ENCODE assay signal across 27 cellular contexts in genomic region chr1:171884475-171884874, GRCh38. TPM values are rescaled to one million over a fixed set of nuclear protein-coding genes. Genes with fewer than 3 reads are reported as not detected.
DNase-seq lines count a peak whose midpoint lies in the region; ATAC-seq and TF ChIP-seq lines count a peak whose summit lies in the region.
"Had no signal": no experiment of that assay in that cellular context is flagged by ENCODE, and none has a peak within 500 bp of the region (broad histone marks: within the 10 kb centered on the region; RNA-seq: fewer than 3 reads in every experiment).

No MANE protein-coding gene starts in this region.

- H3K27me3 Mint-ChIP-seq in activated T-cell treated with anti-CD3 and anti-CD28 coated beads, Interleukin-2, amount 50 U/mL, for 72 hours (ENCODE audit: low read depth) = no peaks in the 10 kb centered on the region
- H3K27me3 Mint-ChIP-seq in activated T-helper 17 cell treated with anti-CD3 and anti-CD28 coated beads, Interleukin-2, amount 50 U/mL, for 72 hours = no peaks in the 10 kb centered on the region
- H3K27me3 Mint-ChIP-seq: activated CD4-positive, alpha-beta memory T cell treated with anti-CD3 and anti-CD28 coated beads for 36 hours; memory B cell; progenitor cell of endocrine pancreas had no signal

- H3K27ac Mint-ChIP-seq in activated T-cell treated with anti-CD3 and anti-CD28 coated beads, Interleukin-2, amount 50 U/mL, for 72 hours = no peak overlapping the region
- H3K27ac Mint-ChIP-seq in activated T-helper 17 cell treated with anti-CD3 and anti-CD28 coated beads, Interleukin-2, amount 50 U/mL, for 72 hours = peak overlapping the region; percentile 16
- H3K27ac Mint-ChIP-seq: activated CD4-positive, alpha-beta memory T cell treated with anti-CD3 and anti-CD28 coated beads for 36 hours; CD14-positive monocyte; memory B cell; progenitor cell of endocrine pancreas; stimulated activated naive B cell treated with anti-CD40 and anti-IgM and Interleukin-4, amounts not matched to agents 10 μg/mL and 1 μg/mL and 100 μg/mL, for 72 hours had no signal

- no peak overlapping the region for H3K4me3 ChIP-seq in uterus
- H3K4me3 ChIP-seq: K562 had no signal

- peak; percentile 5 to 11 for DNase-seq in activated T-cell treated with anti-CD3 and anti-CD28 coated beads, Interleukin-2, amount 50 U/mL, for 72 hours
- DNase-seq in activated T-cell treated with anti-CD3 and anti-CD28 coated beads, Interleukin-2, amount 50 U/mL, for 48 hours = no peak
- DNase-seq in HPDE6-E6E7 (ENCODE audit: extremely low spot score) (peak; percentile 5), myocyte (ENCODE audit: low read depth) (peak; percentile 25), NCI-H146 treated with DMSO at 0.1 percent for 48 hours (lab: John Stamatoyannopoulos, UW; ENCODE audit: unreplicated experiment) (no peak), uterus (no peak), retina (no peak)
- DNase-seq: 8988T; activated CD4-positive, CD25-positive, alpha-beta regulatory T cell treated with anti-CD3 and anti-CD28 coated beads, Interleukin-2, amount 50 U/mL, for 72 hours; activated effector memory CD4-positive, alpha-beta T cell treated with anti-CD3 and anti-CD28 coated beads, Interleukin-2, amount 50 U/mL, for 16 hours; brain microvascular endothelial cell; effector CD4-positive, alpha-beta T cell; erythroblast; hippocampal formation; NCI-H1436; NCI-H446 treated with DMSO at 0.1 percent for 48 hours; stimulated activated CD4-positive, alpha-beta T cell treated with anti-CD3 and anti-CD28 coated beads, Interleukin-12 subunit alpha, Interleukin-12 subunit beta, amount 100 ng/mL, for 4 hours; stimulated activated CD4-positive, alpha-beta T cell treated with anti-CD3 and anti-CD28 coated beads, Interleukin-4, amount 100 ng/mL, for 4 hours; stimulated activated naive B cell treated with anti-CD40 and anti-IgM and Interleukin-4, amounts not matched to agents 10 μg/mL and 1 μg/mL and 100 μg/mL, for 72 hours had no signal

- H3K36me3 Mint-ChIP-seq in activated T-cell treated with anti-CD3 and anti-CD28 coated beads, Interleukin-2, amount 50 U/mL, for 72 hours (ENCODE audit: insufficient read depth in 2 of 2) = no peaks in the 10 kb centered on the region
- H3K36me3 Mint-ChIP-seq in activated T-helper 17 cell treated with anti-CD3 and anti-CD28 coated beads, Interleukin-2, amount 50 U/mL, for 72 hours (ENCODE audit: low read depth) = no peaks in the 10 kb centered on the region
- H3K36me3 Mint-ChIP-seq: activated CD4-positive, alpha-beta memory T cell treated with anti-CD3 and anti-CD28 coated beads for 36 hours; CD14-positive monocyte; memory B cell; stimulated activated naive B cell treated with anti-CD40 and anti-IgM and Interleukin-4, amounts not matched to agents 10 μg/mL and 1 μg/mL and 100 μg/mL, for 72 hours had no signal

- H3K4me3 Mint-ChIP-seq in activated T-cell treated with anti-CD3 and anti-CD28 coated beads, Interleukin-2, amount 50 U/mL, for 72 hours = peak overlapping the region in 1 of 2 donors; percentile 8
- H3K4me3 Mint-ChIP-seq in activated T-helper 17 cell treated with anti-CD3 and anti-CD28 coated beads, Interleukin-2, amount 50 U/mL, for 72 hours = no peak overlapping the region
- H3K4me3 Mint-ChIP-seq: activated CD4-positive, alpha-beta memory T cell treated with anti-CD3 and anti-CD28 coated beads for 36 hours; CD14-positive monocyte; memory B cell; stimulated activated naive B cell treated with anti-CD40 and anti-IgM and Interleukin-4, amounts not matched to agents 10 μg/mL and 1 μg/mL and 100 μg/mL, for 72 hours had no signal

- ATAC-seq in activated T-cell treated with anti-CD3 and anti-CD28 coated beads, Interleukin-2, amount 50 U/mL, for 72 hours (replicated peaks in 1 of 2) = peak; percentile 47 to 49
- peak; percentile 65 for ATAC-seq in activated T-helper 17 cell treated with anti-CD3 and anti-CD28 coated beads, Interleukin-2, amount 50 U/mL, for 72 hours (replicated peaks)
- ATAC-seq: K562; sciatic nerve; SK-N-SH treated with all-trans-retinoic acid at 6 μM for 48 hours; stimulated activated naive B cell treated with anti-CD40 and anti-IgM and Interleukin-4, amounts not matched to agents 10 μg/mL and 1 μg/mL and 100 μg/mL, for 72 hours had no signal

- TF ChIP-seq CTCF in uterus (IDR thresholded peaks at IDR 0.05) = no peak

- intact Hi-C loops in uterus (cut with DNase I; ENCODE audit: low total_unique reads) = no loop called here

- H3K27ac ChIP-seq in uterus = no peak overlapping the region
- H3K27ac ChIP-seq: brain microvascular endothelial cell had no signal

- H3K4me1 ChIP-seq in uterus = no peaks in the 10 kb centered on the region

- no peaks in the 10 kb centered on the region for H3K27me3 ChIP-seq in uterus
- H3K27me3 ChIP-seq: brain microvascular endothelial cell had no signal

- H3K9me3 ChIP-seq in uterus = no peaks in the 10 kb centered on the region

- H3K4me1 Mint-ChIP-seq in activated T-cell treated with anti-CD3 and anti-CD28 coated beads, Interleukin-2, amount 50 U/mL, for 72 hours (ENCODE audit: low read depth) = peaks cover 17% of the 10 kb centered on the region
- no peaks in the 10 kb centered on the region for H3K4me1 Mint-ChIP-seq in activated T-helper 17 cell treated with anti-CD3 and anti-CD28 coated beads, Interleukin-2, amount 50 U/mL, for 72 hours
- H3K4me1 Mint-ChIP-seq: CD14-positive monocyte; stimulated activated naive B cell treated with anti-CD40 and anti-IgM and Interleukin-4, amounts not matched to agents 10 μg/mL and 1 μg/mL and 100 μg/mL, for 72 hours had no signal

- no peak for TF ChIP-seq POLR2A in uterus (IDR thresholded peaks at IDR 0.05)

- no peaks in the 10 kb centered on the region for H3K9me3 Mint-ChIP-seq in activated T-cell treated with anti-CD3 and anti-CD28 coated beads, Interleukin-2, amount 50 U/mL, for 72 hours
- no peaks in the 10 kb centered on the region for H3K9me3 Mint-ChIP-seq in activated T-helper 17 cell treated with anti-CD3 and anti-CD28 coated beads, Interleukin-2, amount 50 U/mL, for 72 hours
- H3K9me3 Mint-ChIP-seq: activated CD4-positive, alpha-beta memory T cell treated with anti-CD3 and anti-CD28 coated beads for 36 hours; memory B cell; stimulated activated naive B cell treated with anti-CD40 and anti-IgM and Interleukin-4, amounts not matched to agents 10 μg/mL and 1 μg/mL and 100 μg/mL, for 72 hours had no signal

- H3K36me3 ChIP-seq in uterus = no peaks in the 10 kb centered on the region
- H3K36me3 ChIP-seq: brain microvascular endothelial cell had no signal

RNA-seq across cellular contexts. Expression of gene DNM3, which starts 43.2 kb away (rescaled TPM):
- total RNA-seq in activated T-cell treated with anti-CD3 and anti-CD28 coated beads, Interleukin-2, amount 50 U/mL, for 72 hours = 1 to 10 TPM; 1.5 to 3.4 TPM
- total RNA-seq in activated T-helper 17 cell treated with anti-CD3 and anti-CD28 coated beads, Interleukin-2, amount 50 U/mL, for 72 hours = 1 to 10 TPM; 3.0 to 5.8 TPM
- total RNA-seq in myocyte = 0.62 and 1.1 TPM in 2 replicates
- polyA plus RNA-seq in myocyte (2012) = 1.00 TPM
- total RNA-seq in uterus = 10 to 100 TPM in 3 of 4 donors, 1 to 10 TPM in 1; 4.7 to 49.2 (median 14.6) TPM
- polyA plus RNA-seq: CD14-positive monocyte had no signal

Comparison
In these comparisons a context has a peak if more than half of its experiments do, and no peak if none do; other contexts are left out.
1. DNase-seq: peak in activated T-cell treated with anti-CD3 and anti-CD28 coated beads, Interleukin-2, amount 50 U/mL, for 72 hours (2 of 2), HPDE6-E6E7 (single experiment) and myocyte (single experiment); none in activated T-cell treated with anti-CD3 and anti-CD28 coated beads, Interleukin-2, amount 50 U/mL, for 48 hours (0 of 2), NCI-H146 treated with DMSO at 0.1 percent for 48 hours (single experiment), uterus (0 of 2) and retina (single experiment).